ENCODE assay signal across 24 cellular contexts in the genomic region with DNA sequence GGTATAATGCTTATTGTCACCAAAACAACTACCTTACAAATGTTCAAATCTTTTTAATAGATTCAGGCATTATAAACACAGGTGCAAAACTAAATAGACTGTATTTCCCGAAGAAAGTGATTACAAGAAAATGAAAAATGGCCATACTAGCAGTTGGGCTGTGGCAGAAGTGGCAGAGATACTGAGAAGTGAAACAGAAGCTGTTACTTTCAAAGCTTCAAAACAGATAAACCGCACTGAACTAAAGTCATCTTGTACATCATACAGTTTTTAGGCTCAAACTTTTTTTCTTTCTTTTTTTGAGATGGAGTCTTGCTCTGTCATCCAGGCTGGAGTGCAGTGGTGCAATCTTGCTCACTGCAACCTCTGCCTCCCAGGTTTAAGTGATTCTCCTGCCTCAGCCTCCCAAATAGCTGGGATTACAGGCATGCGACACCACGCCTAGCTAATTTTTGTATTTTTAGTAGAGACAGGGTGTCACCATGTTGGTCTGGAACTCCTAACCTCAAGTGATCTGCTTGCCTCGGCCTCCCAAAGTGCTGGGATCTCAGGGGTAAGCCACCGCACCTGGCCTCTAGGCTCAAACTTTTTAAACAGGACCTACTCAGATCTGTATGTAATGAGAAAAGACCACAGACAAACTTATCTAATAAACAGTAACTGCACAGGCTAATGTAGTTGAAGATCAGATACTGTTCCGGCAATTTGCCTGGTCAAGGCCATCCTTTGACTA.
"Had no signal": no experiment of that assay in that cellular context is flagged by ENCODE, and none has a peak within 500 bp of the region (broad histone marks: within the 10 kb centered on the region; RNA-seq: fewer than 3 reads in every experiment).

No MANE protein-coding gene starts in this region.

- H3K4me1 ChIP-seq: adrenal gland had no signal

- H3K36me3 ChIP-seq: adrenal gland had no signal

- H3K9me3 ChIP-seq: adrenal gland had no signal

- FAIRE-seq: colon had no signal

- H2AFZ ChIP-seq: PC-9 had no signal

- H3K27me3 ChIP-seq: adrenal gland had no signal

- H3K4me3 ChIP-seq: adrenal gland, PC-9 had no signal

- DNase-seq: activated CD4-positive, alpha-beta T cell treated with anti-CD3 and anti-CD28 coated beads for 48 hours; activated CD4-positive, alpha-beta T cell treated with anti-CD3 and anti-CD28 coated beads, Interleukin-2, amount 50 U/mL, for 4 hours; activated CD4-positive, CD25-positive, alpha-beta regulatory T cell treated with anti-CD3 and anti-CD28 coated beads, Interleukin-2, amount 50 U/mL, for 72 hours; activated CD8-positive, alpha-beta memory T cell treated with anti-CD3 and anti-CD28 coated beads, Interleukin-2, amount 50 U/mL, for 48 hours; activated CD8-positive, alpha-beta T cell treated with anti-CD3 and anti-CD28 coated beads, Interleukin-2, amount 10 ng/mL, durations not matched to agents 7 days and 5 days; activated naive CD4-positive, alpha-beta T cell treated with anti-CD3 and anti-CD28 coated beads, Interleukin-2, amount 50 U/mL, for 16 hours; activated naive CD8-positive, alpha-beta T cell treated with anti-CD3 and anti-CD28 coated beads, Interleukin-2, amount 10 ng/mL, durations not matched to agents 7 days and 5 days; activated T-cell treated with anti-CD3 and anti-CD28 coated beads, Interleukin-2, amount 50 U/mL, for 1 hour; adrenal gland; anterior cingulate cortex; cerebellar nuclear complex; MM.1S; NCI-H1092 treated with DMSO at 0.1 percent for 48 hours; NCI-H1417 treated with DMSO at 0.1 percent for 48 hours; NCI-H1694; NCI-H2029; NCI-H2107; NCI-H345; NCI-H510A; NCI-H69; PC-9; SHP77 treated with DMSO at 0.1 percent for 48 hours had no signal

- H3K4me2 ChIP-seq: PC-9 had no signal

- H3K27ac ChIP-seq: adrenal gland, PC-9 had no signal

- ATAC-seq: activated CD8-positive, alpha-beta T cell treated with anti-CD3 and anti-CD28 coated beads, Interleukin-2, amount 10 ng/mL, durations not matched to agents 7 days and 5 days; WTC11 had no signal
